18 cellular contexts compared by ENCODE assay signal in the genomic region with DNA sequence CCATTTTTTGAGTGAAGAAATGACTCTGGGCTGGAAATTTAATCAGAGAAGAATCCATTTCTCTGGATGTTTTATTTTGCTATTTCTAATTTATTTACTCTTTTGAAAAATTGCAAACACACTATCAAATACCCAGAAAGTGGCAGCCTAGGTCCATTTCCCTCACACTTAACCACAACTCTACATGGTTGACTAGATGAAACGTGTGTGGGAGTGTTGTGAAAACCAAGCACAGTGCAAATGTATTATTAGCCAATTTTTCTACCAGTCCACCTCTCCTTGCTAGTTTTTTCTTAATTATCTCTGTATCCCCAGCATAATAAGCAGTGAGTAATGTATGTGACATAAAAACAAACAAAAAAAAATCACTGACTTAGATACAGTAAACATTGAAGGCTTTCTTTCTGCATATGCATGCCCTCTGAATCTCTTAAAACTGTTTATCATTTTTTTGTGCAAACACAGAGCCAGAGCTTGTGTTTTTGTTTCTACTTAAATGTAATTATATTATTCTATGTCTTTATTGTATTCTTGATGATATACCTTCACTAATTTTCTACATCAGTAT.
A peak's percentile ranks its signal among the peaks of the same experiment; 100 is the strongest.
DNase-seq lines count a peak whose midpoint lies in the region; ATAC-seq and TF ChIP-seq lines count a peak whose summit lies in the region.
"Had no signal": no experiment of that assay in that cellular context is flagged by ENCODE, and none has a peak within 500 bp of the region (broad histone marks: within the 10 kb centered on the region; RNA-seq: fewer than 3 reads in every experiment).

No MANE protein-coding gene starts in this region.

- DNase-seq in GM13976 (ENCODE audit: low spot score) (peak; percentile 16), NCI-H2196 (lab: John Stamatoyannopoulos, UW; ENCODE audit: unreplicated experiment) (no peak), GM03348 (ENCODE audit: low spot score) (no peak), germinal center (ENCODE audit: low spot score) (no peak), NCI-H146 treated with DMSO at 0.1 percent for 48 hours (lab: John Stamatoyannopoulos, UW; ENCODE audit: unreplicated experiment) (no peak)
- DNase-seq: activated CD8-positive, alpha-beta T cell treated with anti-CD3 and anti-CD28 coated beads, Interleukin-2, amount 10 ng/mL, durations not matched to agents 7 days and 5 days; activated naive CD4-positive, alpha-beta T cell treated with anti-CD3 and anti-CD28 coated beads, Interleukin-2, amount 50 U/mL, for 16 hours; central memory CD4-positive, alpha-beta T cell; DND-41; hippocampal formation; MG63; NCI-H226; spleen; upper lobe of right lung had no signal

- TF ChIP-seq CTCF in GM13976 (IDR thresholded peaks at IDR 0.05; ENCODE audit: borderline replicate concordance, control extremely low read depth, extremely low read depth, insufficient read depth, missing control alignments) = no peak

- ATAC-seq in GM19452 (IDR thresholded peaks at IDR 0.05; ENCODE audit: unreplicated experiment) (peak; percentile 98), HG02763 (IDR thresholded peaks at IDR 0.05; ENCODE audit: unreplicated experiment) (peak; percentile 97), HG03439 (IDR thresholded peaks at IDR 0.05; ENCODE audit: unreplicated experiment) (peak; percentile 98)
- ATAC-seq: activated CD8-positive, alpha-beta T cell treated with anti-CD3 and anti-CD28 coated beads, Interleukin-2, amount 10 ng/mL, durations not matched to agents 7 days and 5 days; Panc1; upper lobe of right lung had no signal

- in situ Hi-C loops in GM13976 (cut with MboI; ENCODE audit: low sequenced_read_pairs, unreplicated experiment) = no loop called here
